ENCODE assay signal across 8 cellular contexts in the genomic region with DNA sequence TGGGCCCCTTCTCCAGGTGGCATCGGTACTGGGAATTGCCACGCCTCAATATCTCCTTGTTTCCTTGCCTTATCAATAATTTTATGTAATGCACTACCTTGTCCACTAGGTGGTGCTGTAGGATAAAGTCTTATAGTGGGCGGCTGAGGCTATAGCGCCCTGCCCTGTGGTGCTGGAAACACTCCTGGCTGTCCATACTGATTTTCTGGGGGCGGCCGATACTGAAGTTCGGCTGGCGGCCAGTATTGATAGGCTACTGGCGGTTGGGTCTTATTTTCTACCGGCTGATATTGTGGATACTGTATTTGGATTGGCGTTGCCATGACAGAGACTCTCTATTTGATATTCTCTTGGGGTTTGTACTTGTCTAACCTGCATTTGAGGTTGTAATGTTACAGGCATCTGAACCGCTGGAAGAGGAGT. TPM values are rescaled to one million over a fixed set of nuclear protein-coding genes. Genes with fewer than 3 reads are reported as not detected.
A peak's percentile ranks its signal among the peaks of the same experiment; 100 is the strongest.
DNase-seq lines count a peak whose midpoint lies in the region; ATAC-seq lines count a peak whose summit lies in the region.
"Not testable (repeated sequence)": the region's sequence is repeated elsewhere in the genome, so short reads cannot be mapped to it uniquely, and the experiment has no call there.

No MANE protein-coding gene starts in this region.

- not testable (repeated sequence) for H3K4me1 Mint-ChIP-seq in activated naive CD8-positive, alpha-beta T cell treated with anti-CD3 and anti-CD28 coated beads for 36 hours

- H3K4me3 Mint-ChIP-seq in activated naive CD8-positive, alpha-beta T cell treated with anti-CD3 and anti-CD28 coated beads for 36 hours = not testable (repeated sequence)

- in situ Hi-C loops in Caki2 (cut with HindIII; ENCODE audit: low pct_unique_long_range_greater_than_20kb, low sequenced_read_pairs) = not testable (repeated sequence)

- not testable (repeated sequence) for H3K9me3 Mint-ChIP-seq in activated naive CD8-positive, alpha-beta T cell treated with anti-CD3 and anti-CD28 coated beads for 36 hours

- H3K36me3 Mint-ChIP-seq in activated naive CD8-positive, alpha-beta T cell treated with anti-CD3 and anti-CD28 coated beads for 36 hours = not testable (repeated sequence)

- peak; percentile 61 for DNase-seq in Caki2 (ENCODE audit: low read depth)
- peak; percentile 29 for DNase-seq in HPDE6-E6E7 (ENCODE audit: extremely low spot score)
- DNase-seq in NCI-H2196 (lab: John Stamatoyannopoulos, UW; ENCODE audit: unreplicated experiment) = peak; percentile 77
- peak; percentile 77 for DNase-seq in SW480 (ENCODE audit: low spot score)
- peak; percentile 34 for DNase-seq in activated naive CD8-positive, alpha-beta T cell treated with anti-CD3 and anti-CD28 coated beads for 36 hours
- DNase-seq in fibroblast of peridontal ligament (ENCODE audit: extremely low read depth) = peak; percentile 75
- DNase-seq in midbrain (lab: John Stamatoyannopoulos, UW) = peak; percentile 81
- peak; percentile 32 for DNase-seq in stimulated activated naive CD8-positive, alpha-beta T cell treated with anti-CD3 and anti-CD28 coated beads, Interleukin-15, Interleukin-2, amounts not matched to agents 100 U/mL and 50 U/mL, for 24 hours

- ATAC-seq in stimulated activated naive CD8-positive, alpha-beta T cell treated with anti-CD3 and anti-CD28 coated beads, Interleukin-15, Interleukin-2, amounts not matched to agents 100 U/mL and 50 U/mL, for 24 hours = peak; percentile 83

- not testable (repeated sequence) for H3K27me3 Mint-ChIP-seq in activated naive CD8-positive, alpha-beta T cell treated with anti-CD3 and anti-CD28 coated beads for 36 hours

- H3K27ac Mint-ChIP-seq in activated naive CD8-positive, alpha-beta T cell treated with anti-CD3 and anti-CD28 coated beads for 36 hours = not testable (repeated sequence)

RNA-seq across cellular contexts. Expression of a gene that starts 38.0 kb away (rescaled TPM):
- total RNA-seq in Caki2 (2014; rRNA removed; shearing (Covaris generic); ENCODE audit: low replicate concordance) = not detected in 2 replicates
- total RNA-seq in activated naive CD8-positive, alpha-beta T cell treated with anti-CD3 and anti-CD28 coated beads for 36 hours = not detected

RNA-seq across cellular contexts. Expression of a gene that starts 43.6 kb away (rescaled TPM):
- 20.3 and 27.7 TPM in 2 replicates for total RNA-seq in Caki2 (2014; rRNA removed; shearing (Covaris generic); ENCODE audit: low replicate concordance)
- 10 to 100 TPM; 11.1 to 11.9 TPM for total RNA-seq in activated naive CD8-positive, alpha-beta T cell treated with anti-CD3 and anti-CD28 coated beads for 36 hours

Comparison
In these comparisons a context has a peak if more than half of its experiments do, and no peak if none do; other contexts are left out.
1. Peak in every context shown above with its lines: DNase-seq and ATAC-seq.
2. DNase-seq: peak in every context shown above with its lines; median percentile 81 in midbrain; 77 in NCI-H2196; 77 in SW480; 75 in fibroblast of peridontal ligament; 61 in Caki2; 34 in activated naive CD8-positive, alpha-beta T cell treated with anti-CD3 and anti-CD28 coated beads for 36 hours; 32 in stimulated activated naive CD8-positive, alpha-beta T cell treated with anti-CD3 and anti-CD28 coated beads, Interleukin-15, Interleukin-2, amounts not matched to agents 100 U/mL and 50 U/mL, for 24 hours; 29 in HPDE6-E6E7.